9 cellular contexts compared by ENCODE assay signal in the genomic region with DNA sequence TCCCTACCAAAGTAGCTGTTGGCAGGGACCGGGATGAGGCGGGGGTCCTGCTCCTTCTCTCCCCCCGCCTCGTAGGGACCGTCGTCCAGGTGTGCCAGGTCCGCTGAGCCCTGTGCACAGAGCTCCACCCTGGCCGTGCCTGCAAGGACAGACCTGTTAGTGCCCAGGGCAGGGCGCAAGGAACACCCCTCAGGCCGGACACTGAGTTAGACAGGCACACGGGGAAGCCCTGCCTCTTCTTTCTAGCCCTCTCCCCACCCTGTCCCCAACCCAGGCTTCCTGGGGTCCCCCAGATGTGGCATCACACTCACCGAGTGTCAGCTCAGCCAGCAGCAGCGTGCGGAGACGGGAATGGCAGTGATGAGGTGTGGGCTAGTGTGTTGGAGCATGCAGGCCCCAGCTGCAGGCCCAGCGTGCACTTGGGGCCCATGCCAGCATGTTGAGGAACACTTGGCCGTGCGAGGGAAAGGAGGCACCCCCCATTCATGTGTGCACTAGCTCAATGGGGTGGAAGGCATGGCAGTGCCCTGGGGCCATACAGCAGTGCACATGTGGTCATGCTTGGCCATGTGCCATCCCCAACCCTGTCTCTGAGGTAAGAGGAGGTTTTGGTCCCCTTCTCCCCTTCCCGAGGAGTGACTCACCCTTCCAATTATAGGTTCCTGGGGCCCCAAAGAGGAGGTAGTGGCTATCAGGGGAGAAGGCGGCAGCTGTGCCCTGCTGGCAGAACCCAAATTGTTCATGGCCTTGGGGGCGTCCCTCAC. TPM values are rescaled to one million over a fixed set of nuclear protein-coding genes. Genes with fewer than 3 reads are reported as not detected.
A peak's percentile ranks its signal among the peaks of the same experiment; 100 is the strongest.
DNase-seq lines count a peak whose midpoint lies in the region; ATAC-seq and TF ChIP-seq lines count a peak whose summit lies in the region.
"Had no signal": no experiment of that assay in that cellular context is flagged by ENCODE, and none has a peak within 500 bp of the region (broad histone marks: within the 10 kb centered on the region; RNA-seq: fewer than 3 reads in every experiment).

No MANE protein-coding gene starts in this region.

- no peak overlapping the region for H3K9ac ChIP-seq in subcutaneous abdominal adipose tissue (ENCODE audit: low read length in 5 of 5)

- no peaks in the 10 kb centered on the region for H3K9me3 ChIP-seq in subcutaneous abdominal adipose tissue (ENCODE audit: control insufficient read depth in 5 of 5, low read length in 5 of 5)
- H3K9me3 ChIP-seq: mucosa of descending colon had no signal

- no peak overlapping the region for H3K27ac ChIP-seq in foreskin keratinocyte
- H3K27ac ChIP-seq in subcutaneous abdominal adipose tissue (ENCODE audit: low read depth, low read length): peak overlapping the region; percentile 33
- H3K27ac ChIP-seq: WERI-Rb-1 had no signal

- H3K4me3 ChIP-seq in subcutaneous abdominal adipose tissue (ENCODE audit: low read depth in 1 of 5, low read length in 5 of 5): peak overlapping the region in 1 of 5 donors; percentile 7
- H3K4me3 ChIP-seq: mucosa of descending colon had no signal

- H3K36me3 ChIP-seq in subcutaneous abdominal adipose tissue (ENCODE audit: control insufficient read depth in 5 of 5, insufficient read depth in 5 of 5, low read length in 5 of 5): peaks cover 0 to 69% (median 57%) of the 10 kb centered on the region in 5 donors

- no peak for TF ChIP-seq CTCF in foreskin keratinocyte (conservative IDR thresholded peaks at IDR 0.05)

- H3K4me1 ChIP-seq in foreskin keratinocyte (no peaks in the 10 kb centered on the region), subcutaneous abdominal adipose tissue (ENCODE audit: control insufficient read depth in 5 of 5, insufficient read depth in 5 of 5, low read length in 5 of 5) (peaks cover 5 to 57% (median 46%) of the 10 kb centered on the region in 5 donors)

- peak; percentile 43 for DNase-seq in HCEC 1CT
- DNase-seq in RPMI7951 (ENCODE audit: low read depth): peak; percentile 97
- peak; percentile 39 to 73 for DNase-seq in foreskin keratinocyte
- no peak for DNase-seq in NCI-H2171 treated with DMSO at 0.1 percent for 48 hours (lab: John Stamatoyannopoulos, UW)
- DNase-seq: WERI-Rb-1 had no signal

- H3K27me3 ChIP-seq in foreskin keratinocyte (peaks cover 15% of the 10 kb centered on the region), subcutaneous abdominal adipose tissue (ENCODE audit: control insufficient read depth in 5 of 5, insufficient read depth in 4 of 5, low read length in 5 of 5) (no peaks in the 10 kb centered on the region)

- ATAC-seq in foreskin keratinocyte (peak; percentile 74), HG02884 (IDR thresholded peaks at IDR 0.05; ENCODE audit: unreplicated experiment) (no peak), GM21390 (IDR thresholded peaks at IDR 0.05; ENCODE audit: unreplicated experiment) (no peak)
- ATAC-seq: mucosa of descending colon had no signal

RNA-seq across cellular contexts. Expression of gene ITGA7, which starts 7.3 kb away (rescaled TPM):
- total RNA-seq in RPMI7951 (2014; rRNA removed; shearing (Covaris generic)): 11.4 and 15.1 TPM in 2 replicates
- 0.42 and 0.44 TPM in 2 replicates for total RNA-seq in foreskin keratinocyte
- 0.22 and 0.32 TPM in 2 replicates for polyA plus RNA-seq in foreskin keratinocyte

RNA-seq across cellular contexts. Expression of gene BLOC1S1, which starts 15.4 kb away (rescaled TPM):
- total RNA-seq in RPMI7951 (2014; rRNA removed; shearing (Covaris generic)): 155 and 170 TPM in 2 replicates
- 107 and 121 TPM in 2 replicates for total RNA-seq in foreskin keratinocyte
- 153 and 177 TPM in 2 replicates for polyA plus RNA-seq in foreskin keratinocyte

RNA-seq across cellular contexts. Expression of gene RDH5, which starts 19.8 kb away (rescaled TPM):
- 6.0 and 6.7 TPM in 2 replicates for total RNA-seq in RPMI7951 (2014; rRNA removed; shearing (Covaris generic))
- 1.4 and 1.5 TPM in 2 replicates for total RNA-seq in foreskin keratinocyte
- polyA plus RNA-seq in foreskin keratinocyte: 0.76 and 1.0 TPM in 2 replicates

RNA-seq across cellular contexts. Expression of gene CD63, which starts 28.4 kb away (rescaled TPM):
- 1,417 and 1,738 TPM in 2 replicates for total RNA-seq in RPMI7951 (2014; rRNA removed; shearing (Covaris generic))
- total RNA-seq in foreskin keratinocyte: 600 and 634 TPM in 2 replicates
- polyA plus RNA-seq in foreskin keratinocyte: 700 and 759 TPM in 2 replicates

RNA-seq across cellular contexts. Expression of gene GDF11, which starts 42.5 kb away (rescaled TPM):
- 1.6 and 2.1 TPM in 2 replicates for total RNA-seq in RPMI7951 (2014; rRNA removed; shearing (Covaris generic))
- total RNA-seq in foreskin keratinocyte: 7.9 and 9.0 TPM in 2 replicates
- polyA plus RNA-seq in foreskin keratinocyte: 7.9 and 8.5 TPM in 2 replicates
